In the genomic region with DNA sequence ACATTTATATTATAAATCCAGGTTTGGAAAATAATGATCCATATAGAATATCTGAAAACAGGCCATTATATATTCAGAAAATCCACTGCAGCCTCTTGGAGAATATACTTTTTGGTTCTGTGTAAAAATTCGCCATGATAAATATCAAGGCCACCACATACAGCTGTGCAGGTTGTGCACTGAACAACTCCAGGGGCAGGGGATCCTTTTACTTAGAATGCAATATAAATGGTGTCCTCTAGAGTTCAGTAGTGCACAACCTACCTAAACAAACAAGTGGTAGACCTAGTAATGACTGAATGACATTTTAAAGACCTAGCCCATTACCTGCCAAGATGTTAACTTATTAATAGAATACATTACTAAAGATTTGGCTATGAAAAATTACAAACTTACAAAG, we compare ENCODE assay signal across 9 cellular contexts. TPM values are rescaled to one million over a fixed set of nuclear protein-coding genes. Genes with fewer than 3 reads are reported as not detected.
DNase-seq lines count a peak whose midpoint lies in the region; ATAC-seq and TF ChIP-seq lines count a peak whose summit lies in the region.
"Had no signal": no experiment of that assay in that cellular context is flagged by ENCODE, and none has a peak within 500 bp of the region (broad histone marks: within the 10 kb centered on the region; RNA-seq: fewer than 3 reads in every experiment).

No MANE protein-coding gene starts in this region.

- intact Hi-C loops in esophagus squamous epithelium (cut with DNase I), result no loop called here

- peak; percentile 30 for TF ChIP-seq CTCF in fibroblast of pulmonary artery (IDR thresholded peaks at IDR 0.05; ENCODE audit: low read length, missing control alignments)
- peak in 2 of 6 experiments; percentile 17 to 47 for TF ChIP-seq CTCF in esophagus squamous epithelium (IDR thresholded peaks at IDR 0.05)

- H3K27ac ChIP-seq in esophagus squamous epithelium, result no peak overlapping the region

- no peak for TF ChIP-seq POLR2A in esophagus squamous epithelium (IDR thresholded peaks at IDR 0.05)

- H3K4me3 ChIP-seq in fibroblast of pulmonary artery (replicated peaks; ENCODE audit: low read depth, low read length) (no peak overlapping the region), esophagus squamous epithelium (no peak overlapping the region)

- WGBS in esophagus squamous epithelium, 2 donors, result 72 to 86% methylated on average over 1 of the region's 1 CpG

- ATAC-seq in GM21786 (IDR thresholded peaks at IDR 0.05; ENCODE audit: unreplicated experiment), result peak; percentile 43
- ATAC-seq: naive thymus-derived CD4-positive, alpha-beta T cell had no signal

- no peaks in the 10 kb centered on the region for H3K9me3 ChIP-seq in esophagus squamous epithelium

- DNase-seq in ELR (ENCODE audit: low read depth) (peak; percentile 60), NCI-H146 (lab: John Stamatoyannopoulos, UW) (peak; percentile 2), fibroblast of pulmonary artery (ENCODE audit: low read depth) (peak; percentile 53), NCI-H1694 (lab: John Stamatoyannopoulos, UW) (no peak), NCI-H345 (lab: John Stamatoyannopoulos, UW) (no peak), C1 segment of cervical spinal cord (lab: John Stamatoyannopoulos, UW) (no peak), esophagus squamous epithelium (lab: John Stamatoyannopoulos, UW) (no peak)
- DNase-seq: naive thymus-derived CD4-positive, alpha-beta T cell had no signal

- no peaks in the 10 kb centered on the region for H3K27me3 ChIP-seq in esophagus squamous epithelium

- no peaks in the 10 kb centered on the region for H3K4me1 ChIP-seq in esophagus squamous epithelium

- no peaks in the 10 kb centered on the region for H3K36me3 ChIP-seq in esophagus squamous epithelium

RNA-seq across cellular contexts. Expression of gene MOGAT1, which starts 22.4 kb away (rescaled TPM):
- not detected for total RNA-seq in esophagus squamous epithelium
- total RNA-seq: naive thymus-derived CD4-positive, alpha-beta T cell had no signal

RNA-seq across cellular contexts. Expression of gene FARSB, which starts 37.9 kb away (rescaled TPM):
- total RNA-seq in esophagus squamous epithelium, result 10 to 100 TPM in 3 of 4 donors, 1 to 10 TPM in 1; 9.7 to 26.8 (median 20.9) TPM

Comparison
In these comparisons a context has a peak if more than half of its experiments do, and no peak if none do; other contexts are left out.
1. DNase-seq: peak in ELR (single experiment), NCI-H146 (single experiment) and fibroblast of pulmonary artery (single experiment); none in NCI-H1694 (single experiment), NCI-H345 (single experiment), C1 segment of cervical spinal cord (0 of 14) and esophagus squamous epithelium (single experiment).